In the genomic region with DNA sequence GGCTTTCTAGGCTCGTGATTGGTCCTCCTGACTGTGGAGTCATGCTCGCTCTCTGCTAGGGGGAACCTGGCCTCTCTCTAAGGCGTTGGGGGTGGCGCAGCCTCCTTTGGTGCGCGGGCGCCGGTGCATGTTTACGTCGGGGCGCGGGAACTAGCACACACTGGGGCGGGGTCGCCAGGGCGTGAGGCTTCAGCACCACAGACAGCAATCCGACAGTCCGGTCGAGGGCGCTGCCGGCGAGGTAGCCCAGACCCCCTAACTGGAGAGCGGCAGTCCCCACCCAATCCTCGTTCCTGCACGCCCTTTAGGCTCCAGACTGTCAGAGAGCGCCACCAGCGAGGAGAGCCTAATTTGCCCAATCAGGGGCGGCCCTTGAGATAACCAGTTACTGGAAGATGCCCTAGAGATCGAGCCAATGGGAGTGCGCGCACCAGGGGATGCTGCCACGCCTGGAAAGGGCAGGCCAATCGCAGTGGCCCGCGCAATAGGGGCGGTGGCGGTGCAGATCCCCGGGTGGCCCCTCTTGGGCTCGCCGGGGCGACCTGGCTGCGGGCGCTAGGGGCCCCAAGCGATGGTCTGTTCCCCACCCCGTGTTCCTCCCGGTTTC, we compare ENCODE assay signal across 8 cellular contexts. TPM values are rescaled to one million over a fixed set of nuclear protein-coding genes. Genes with fewer than 3 reads are reported as not detected.
A peak's percentile ranks its signal among the peaks of the same experiment; 100 is the strongest.
DNase-seq lines count a peak whose midpoint lies in the region; ATAC-seq, FAIRE-seq and TF ChIP-seq lines count a peak whose summit lies in the region.

No MANE protein-coding gene starts in this region.

- H3K27ac Mint-ChIP-seq in activated CD8-positive, alpha-beta T cell treated with anti-CD3 and anti-CD28 coated beads for 36 hours = peak overlapping the region; percentile 83
- no peak overlapping the region for H3K27ac Mint-ChIP-seq in endothelial cell (ENCODE audit: unreplicated experiment)
- no peak overlapping the region for H3K27ac Mint-ChIP-seq in mesothelial cell of epicardium

- peak; percentile 88 for FAIRE-seq in GM19239 (lab: Jason Lieb, UNC)

- peaks cover 26% of the 10 kb centered on the region for H3K27me3 Mint-ChIP-seq in activated CD8-positive, alpha-beta T cell treated with anti-CD3 and anti-CD28 coated beads for 36 hours
- H3K27me3 Mint-ChIP-seq in endothelial cell (ENCODE audit: unreplicated experiment) (peaks cover 36% of the 10 kb centered on the region), mesothelial cell of epicardium (ENCODE audit: low read depth) (peaks cover 57% of the 10 kb centered on the region)

- peaks cover 8% of the 10 kb centered on the region for H3K36me3 Mint-ChIP-seq in activated CD8-positive, alpha-beta T cell treated with anti-CD3 and anti-CD28 coated beads for 36 hours (ENCODE audit: low read depth)
- H3K36me3 Mint-ChIP-seq in endothelial cell (ENCODE audit: low read depth, unreplicated experiment) = peaks cover 3% of the 10 kb centered on the region
- H3K36me3 Mint-ChIP-seq in mesothelial cell of epicardium = peaks cover 9% of the 10 kb centered on the region

- POLR2A ChIA-PET in activated CD8-positive, alpha-beta T cell treated with anti-CD3 and anti-CD28 coated beads for 36 hours (lab: Charles Lee) = interaction anchor here (0.8 to 1.6 kb wide), 12 partner anchors 17 to 143 kb away, joined by 3 to 8 read pairs (median 4); partner anchors contain the start of genes ELOF1, ODAD3 and ZNF653

- intact Hi-C loops in activated CD8-positive, alpha-beta T cell treated with anti-CD3 and anti-CD28 coated beads for 36 hours (cut with micrococcal nuclease) = no loop called here

- peak overlapping the region; percentile 70 for H3K4me3 Mint-ChIP-seq in activated CD8-positive, alpha-beta T cell treated with anti-CD3 and anti-CD28 coated beads for 36 hours
- H3K4me3 Mint-ChIP-seq in endothelial cell (ENCODE audit: unreplicated experiment) (no peak overlapping the region), mesothelial cell of epicardium (peak overlapping the region; percentile 43)

- peak; percentile 35 for ATAC-seq in HG03521 (IDR thresholded peaks at IDR 0.05; ENCODE audit: unreplicated experiment)
- peak; percentile 91 for ATAC-seq in activated CD8-positive, alpha-beta T cell treated with anti-CD3 and anti-CD28 coated beads for 36 hours

- H3K9me3 Mint-ChIP-seq in activated CD8-positive, alpha-beta T cell treated with anti-CD3 and anti-CD28 coated beads for 36 hours = no peaks in the 10 kb centered on the region
- H3K9me3 Mint-ChIP-seq in endothelial cell (ENCODE audit: unreplicated experiment) = no peaks in the 10 kb centered on the region
- no peaks in the 10 kb centered on the region for H3K9me3 Mint-ChIP-seq in mesothelial cell of epicardium

- TF ChIP-seq CTCF in activated CD8-positive, alpha-beta T cell treated with anti-CD3 and anti-CD28 coated beads for 36 hours (IDR thresholded peaks at IDR 0.05) = no peak
- no peak for TF ChIP-seq CTCF in endothelial cell (IDR thresholded peaks at IDR 0.05; ENCODE audit: unreplicated experiment)
- no peak for TF ChIP-seq CTCF in mesothelial cell of epicardium (IDR thresholded peaks at IDR 0.05; ENCODE audit: unreplicated experiment)

- CTCF ChIA-PET in activated CD8-positive, alpha-beta T cell treated with anti-CD3 and anti-CD28 coated beads for 36 hours (lab: Charles Lee) = interaction anchor here (0.6 to 3.4 kb wide), 45 partner anchors 8 to 674 kb away, joined by 3 to 38 read pairs (median 5); partner anchors contain the start of genes ANGPTL8, CCDC159, ECSIT and EPOR

- peak; percentile 92 for DNase-seq in AG20443 (ENCODE audit: low spot score)
- DNase-seq in GM19239 (ENCODE audit: insufficient read length, low spot score) = peak; percentile 94
- peak; percentile 92 for DNase-seq in NCI-H774 (lab: John Stamatoyannopoulos, UW)
- peak; percentile 96 for DNase-seq in activated CD8-positive, alpha-beta T cell treated with anti-CD3 and anti-CD28 coated beads for 36 hours
- DNase-seq in endothelial cell (ENCODE audit: low spot score) = peak; percentile 49
- peak in 1 of 2 experiments; percentile 67 for DNase-seq in mesothelial cell of epicardium (ENCODE audit: low spot score in 2 of 2, unreplicated experiment in 2 of 2)
- DNase-seq in stimulated activated CD8-positive, alpha-beta memory T cell treated with anti-CD3 and anti-CD28 coated beads, Interleukin-4, amount 100 ng/mL, for 48 hours = peak; percentile 90

- H3K4me1 Mint-ChIP-seq in activated CD8-positive, alpha-beta T cell treated with anti-CD3 and anti-CD28 coated beads for 36 hours (ENCODE audit: low read depth) = peaks cover 18% of the 10 kb centered on the region
- H3K4me1 Mint-ChIP-seq in endothelial cell (ENCODE audit: unreplicated experiment) (peaks cover 6% of the 10 kb centered on the region), mesothelial cell of epicardium (peaks cover 10% of the 10 kb centered on the region)

RNA-seq across cellular contexts. Expression of gene ELAVL3, which starts 1.0 kb away (rescaled TPM):
- total RNA-seq in activated CD8-positive, alpha-beta T cell treated with anti-CD3 and anti-CD28 coated beads for 36 hours = not detected
- 0.54 TPM for total RNA-seq in endothelial cell (ENCODE audit: unreplicated experiment)
- total RNA-seq in mesothelial cell of epicardium = 0.07 to 0.63 TPM in 2 of 3 replicates, not detected in the other

RNA-seq across cellular contexts. Expression of gene ZNF653, which starts 23.8 kb away (rescaled TPM):
- 10 to 100 TPM; 11.1 to 14.7 TPM for total RNA-seq in activated CD8-positive, alpha-beta T cell treated with anti-CD3 and anti-CD28 coated beads for 36 hours
- total RNA-seq in endothelial cell (ENCODE audit: unreplicated experiment) = 7.7 TPM
- 13.9 to 16.5 TPM (median 15.4 TPM) in 3 replicates for total RNA-seq in mesothelial cell of epicardium

RNA-seq across cellular contexts. Expression of gene PRKCSH, which starts 46.4 kb away (rescaled TPM):
- total RNA-seq in activated CD8-positive, alpha-beta T cell treated with anti-CD3 and anti-CD28 coated beads for 36 hours = 100 to 1,000 TPM; 207 to 211 TPM
- total RNA-seq in endothelial cell (ENCODE audit: unreplicated experiment) (466 TPM), mesothelial cell of epicardium (381 to 396 TPM (median 385 TPM) in 3 replicates)

RNA-seq across cellular contexts. Expression of gene ODAD3, which starts 47.0 kb away (rescaled TPM):
- total RNA-seq in activated CD8-positive, alpha-beta T cell treated with anti-CD3 and anti-CD28 coated beads for 36 hours = under 1 TPM; 0.47 to 0.70 TPM
- total RNA-seq in endothelial cell (ENCODE audit: unreplicated experiment) (0.64 TPM), mesothelial cell of epicardium (0.95 to 1.7 TPM (median 1.4 TPM) in 3 replicates)

RNA-seq across cellular contexts. Expression of gene ECSIT, which starts 47.1 kb away (rescaled TPM):
- 10 to 100 TPM; 51.2 to 53.9 TPM for total RNA-seq in activated CD8-positive, alpha-beta T cell treated with anti-CD3 and anti-CD28 coated beads for 36 hours
- total RNA-seq in endothelial cell (ENCODE audit: unreplicated experiment) (16.7 TPM), mesothelial cell of epicardium (32.1 to 34.4 TPM (median 32.2 TPM) in 3 replicates)
